Comparison of ENCODE assay signal across 2 cellular contexts in genomic region chr11:95387319-95387718, GRCh38.
TF ChIP-seq lines count a peak whose summit lies in the region.

No MANE protein-coding gene starts in this region.

TF ChIP-seq in HepG2, 621 proteins besides CTCF, POLR2A, EP300 and RAD21:
- TF ChIP-seq AHR (CRISPR knock-in tag; IDR thresholded peaks at IDR 0.05): no peak
- no peak for TF ChIP-seq ZNF362 (CRISPR knock-in tag; IDR thresholded peaks at IDR 0.05; ENCODE audit: borderline replicate concordance)
- TF ChIP-seq SNAPC2 (CRISPR knock-in tag; IDR thresholded peaks at IDR 0.05): no peak
- TF ChIP-seq ZBTB37 (CRISPR knock-in tag; IDR thresholded peaks at IDR 0.05): no peak

TF ChIP-seq in H1, 55 proteins besides CTCF, POLR2A, EP300 and RAD21:
- TF ChIP-seq E2F6 (IDR thresholded peaks at IDR 0.05) (no peak), JUN (IDR thresholded peaks at IDR 0.05; ENCODE audit: low read depth, low read length) (no peak), TCF12 (IDR thresholded peaks at IDR 0.05; ENCODE audit: low read depth, low read length) (no peak), YY1 (IDR thresholded peaks at IDR 0.05; ENCODE audit: low read depth, low read length) (no peak), SP2 (IDR thresholded peaks at IDR 0.05; ENCODE audit: low read length) (no peak), BRCA1 (IDR thresholded peaks at IDR 0.05; ENCODE audit: low read depth, low read length) (no peak), CHD7 (IDR thresholded peaks at IDR 0.05; ENCODE audit: insufficient replicate concordance, low read length) (no peak), SRF (IDR thresholded peaks at IDR 0.05; ENCODE audit: low read depth, low read length) (no peak), JUND (IDR thresholded peaks at IDR 0.05; ENCODE audit: low read length) (no peak), RXRA (IDR thresholded peaks at IDR 0.05; ENCODE audit: insufficient read depth, low read depth, low read length) (no peak)
